ENCODE assay signal across 1 cellular context in the genomic region with DNA sequence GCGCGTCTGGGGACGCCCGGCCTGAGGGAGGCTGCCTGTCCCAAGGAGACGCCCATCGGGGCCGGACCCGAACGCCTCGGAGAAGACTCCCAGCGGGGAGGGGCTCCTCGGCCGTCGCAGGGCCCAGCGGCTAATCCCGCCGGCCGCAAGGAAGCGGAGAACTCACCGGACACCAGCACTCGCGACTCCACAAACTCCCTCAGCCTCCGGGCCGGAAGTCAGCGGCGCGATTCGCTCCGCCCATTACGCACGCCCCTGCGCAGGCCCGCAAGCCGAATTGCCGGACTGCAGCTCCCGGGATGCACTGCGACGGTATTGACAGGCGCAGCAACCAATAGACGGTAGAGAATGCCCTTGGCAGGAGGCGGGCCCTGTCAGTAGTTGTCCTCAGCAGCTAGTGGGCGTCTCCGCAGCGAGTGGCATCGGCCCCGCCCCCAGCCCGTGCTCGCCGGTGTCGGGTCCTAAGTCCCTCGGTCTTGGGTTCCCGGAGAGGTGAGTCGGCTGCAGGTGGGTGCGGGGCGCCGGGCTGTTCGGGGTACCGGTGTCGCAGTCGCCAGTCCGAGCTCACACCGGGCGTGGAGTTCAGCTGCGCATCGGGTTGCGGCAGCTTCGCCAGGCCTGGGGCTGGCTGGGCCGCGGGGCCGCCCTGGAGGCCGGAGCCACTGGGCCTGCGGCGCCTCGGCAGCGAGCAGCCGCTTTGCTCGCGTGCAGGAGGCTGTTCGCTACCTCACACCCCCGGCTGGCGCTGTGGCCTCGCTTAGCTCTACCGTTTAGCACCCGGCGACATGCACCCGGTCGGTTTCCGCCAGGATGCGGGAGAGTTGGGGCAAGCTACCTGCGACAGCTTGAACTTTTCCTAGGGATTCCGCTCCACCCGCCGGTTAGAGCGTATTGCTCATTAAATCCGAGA.
TF ChIP-seq lines count a peak whose summit lies in the region.

TSS of gene ZNF174 (plus strand) at position 437 of the 910 bp plus-strand sequence. CDS start 790 bp downstream, outside the sequence.
TSS of gene ZSCAN32 (minus strand) at position 226 of the 910 bp plus-strand sequence. CDS start 3,447 bp downstream, outside the sequence.

TF ChIP-seq in HepG2, 621 proteins besides CTCF, POLR2A, EP300 and RAD21 (continued from another document and continues in another):
- no peak for TF ChIP-seq RERE (CRISPR knock-in tag; IDR thresholded peaks at IDR 0.05; ENCODE audit: low read depth)
- no peak for TF ChIP-seq ZC3H4 (CRISPR knock-in tag; IDR thresholded peaks at IDR 0.05; ENCODE audit: borderline replicate concordance)
- TF ChIP-seq KDM2A (CRISPR knock-in tag; IDR thresholded peaks at IDR 0.05; ENCODE audit: borderline replicate concordance, low read depth): peak; percentile 92
- TF ChIP-seq YEATS4 (CRISPR knock-in tag; IDR thresholded peaks at IDR 0.05; ENCODE audit: borderline replicate concordance): peak; percentile 74; the same call in 1 of the 2 replicates
- TF ChIP-seq, protein P1, sequence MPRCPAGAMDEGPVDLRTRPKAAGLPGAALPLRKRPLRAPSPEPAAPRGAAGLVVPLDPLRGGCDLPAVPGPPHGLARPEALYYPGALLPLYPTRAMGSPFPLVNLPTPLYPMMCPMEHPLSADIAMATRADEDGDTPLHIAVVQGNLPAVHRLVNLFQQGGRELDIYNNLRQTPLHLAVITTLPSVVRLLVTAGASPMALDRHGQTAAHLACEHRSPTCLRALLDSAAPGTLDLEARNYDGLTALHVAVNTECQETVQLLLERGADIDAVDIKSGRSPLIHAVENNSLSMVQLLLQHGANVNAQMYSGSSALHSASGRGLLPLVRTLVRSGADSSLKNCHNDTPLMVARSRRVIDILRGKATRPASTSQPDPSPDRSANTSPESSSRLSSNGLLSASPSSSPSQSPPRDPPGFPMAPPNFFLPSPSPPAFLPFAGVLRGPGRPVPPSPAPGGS (CRISPR knock-in tag; IDR thresholded peaks at IDR 0.05): peak; percentile 78; the same call in 1 of the 2 replicates
- no peak; the same call in 1 of the 2 replicates for TF ChIP-seq GLI4 (CRISPR knock-in tag; IDR thresholded peaks at IDR 0.05; ENCODE audit: borderline replicate concordance)
- TF ChIP-seq ZNF432 (CRISPR knock-in tag; IDR thresholded peaks at IDR 0.05; ENCODE audit: borderline replicate concordance): no peak
- 0 out of 2 replicates have a peak, but pooled peaks have one; percentile 62 for TF ChIP-seq ZNF232 (CRISPR knock-in tag; IDR thresholded peaks at IDR 0.05; ENCODE audit: borderline replicate concordance)
- TF ChIP-seq, protein P2, sequence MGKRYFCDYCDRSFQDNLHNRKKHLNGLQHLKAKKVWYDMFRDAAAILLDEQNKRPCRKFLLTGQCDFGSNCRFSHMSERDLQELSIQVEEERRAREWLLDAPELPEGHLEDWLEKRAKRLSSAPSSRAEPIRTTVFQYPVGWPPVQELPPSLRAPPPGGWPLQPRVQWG (CRISPR knock-in tag; IDR thresholded peaks at IDR 0.05; ENCODE audit: borderline replicate concordance, low read depth): no peak
- no peak for TF ChIP-seq FOXP1 (IDR thresholded peaks at IDR 0.05)
- TF ChIP-seq FOXP1 (CRISPR knock-in tag; IDR thresholded peaks at IDR 0.05): no peak
- peak; percentile 100 for TF ChIP-seq SP4 (CRISPR knock-in tag; IDR thresholded peaks at IDR 0.05)
- TF ChIP-seq SMARCC2 (IDR thresholded peaks at IDR 0.05): no peak
- TF ChIP-seq SRSF4 (IDR thresholded peaks at IDR 0.05; ENCODE audit: low read depth, low read length, poor library complexity, severe bottlenecking): no peak
- peak; percentile 88; the same call in 1 of the 2 replicates for TF ChIP-seq KAT7 (CRISPR knock-in tag; IDR thresholded peaks at IDR 0.05; ENCODE audit: borderline replicate concordance)
- TF ChIP-seq CHCHD3 (CRISPR knock-in tag; IDR thresholded peaks at IDR 0.05): 0 out of 2 replicates have a peak, but pooled peaks have one; percentile 76
- TF ChIP-seq SETDB1 (CRISPR knock-in tag; IDR thresholded peaks at IDR 0.05; ENCODE audit: borderline replicate concordance): no peak
- TF ChIP-seq KDM3A (CRISPR knock-in tag; IDR thresholded peaks at IDR 0.05; ENCODE audit: low read depth): peak; percentile 80
- peak; percentile 83 for TF ChIP-seq ZFP82 (CRISPR knock-in tag; IDR thresholded peaks at IDR 0.05; ENCODE audit: borderline replicate concordance)
- peak; percentile 20 for TF ChIP-seq HNRNPK (IDR thresholded peaks at IDR 0.05; ENCODE audit: low read depth, low read length, poor library complexity, severe bottlenecking)
- peak; percentile 38 for TF ChIP-seq ZNF552 (CRISPR knock-in tag; IDR thresholded peaks at IDR 0.05; ENCODE audit: borderline replicate concordance)
- peak; percentile 35; the same call in 1 of the 2 replicates for TF ChIP-seq HOXD1 (CRISPR knock-in tag; IDR thresholded peaks at IDR 0.05)
- TF ChIP-seq NONO (IDR thresholded peaks at IDR 0.05): no peak
- TF ChIP-seq NONO (CRISPR knock-in tag; conservative IDR thresholded peaks at IDR 0.05): peak; percentile 71; the same call in 1 of the 2 replicates
- no peak for TF ChIP-seq HIVEP1 (CRISPR knock-in tag; IDR thresholded peaks at IDR 0.05)
- peak; percentile 84 for TF ChIP-seq CREB1 (IDR thresholded peaks at IDR 0.05)
- TF ChIP-seq CREB1 (CRISPR knock-in tag; IDR thresholded peaks at IDR 0.05): peak; percentile 84
- TF ChIP-seq, protein P3, sequence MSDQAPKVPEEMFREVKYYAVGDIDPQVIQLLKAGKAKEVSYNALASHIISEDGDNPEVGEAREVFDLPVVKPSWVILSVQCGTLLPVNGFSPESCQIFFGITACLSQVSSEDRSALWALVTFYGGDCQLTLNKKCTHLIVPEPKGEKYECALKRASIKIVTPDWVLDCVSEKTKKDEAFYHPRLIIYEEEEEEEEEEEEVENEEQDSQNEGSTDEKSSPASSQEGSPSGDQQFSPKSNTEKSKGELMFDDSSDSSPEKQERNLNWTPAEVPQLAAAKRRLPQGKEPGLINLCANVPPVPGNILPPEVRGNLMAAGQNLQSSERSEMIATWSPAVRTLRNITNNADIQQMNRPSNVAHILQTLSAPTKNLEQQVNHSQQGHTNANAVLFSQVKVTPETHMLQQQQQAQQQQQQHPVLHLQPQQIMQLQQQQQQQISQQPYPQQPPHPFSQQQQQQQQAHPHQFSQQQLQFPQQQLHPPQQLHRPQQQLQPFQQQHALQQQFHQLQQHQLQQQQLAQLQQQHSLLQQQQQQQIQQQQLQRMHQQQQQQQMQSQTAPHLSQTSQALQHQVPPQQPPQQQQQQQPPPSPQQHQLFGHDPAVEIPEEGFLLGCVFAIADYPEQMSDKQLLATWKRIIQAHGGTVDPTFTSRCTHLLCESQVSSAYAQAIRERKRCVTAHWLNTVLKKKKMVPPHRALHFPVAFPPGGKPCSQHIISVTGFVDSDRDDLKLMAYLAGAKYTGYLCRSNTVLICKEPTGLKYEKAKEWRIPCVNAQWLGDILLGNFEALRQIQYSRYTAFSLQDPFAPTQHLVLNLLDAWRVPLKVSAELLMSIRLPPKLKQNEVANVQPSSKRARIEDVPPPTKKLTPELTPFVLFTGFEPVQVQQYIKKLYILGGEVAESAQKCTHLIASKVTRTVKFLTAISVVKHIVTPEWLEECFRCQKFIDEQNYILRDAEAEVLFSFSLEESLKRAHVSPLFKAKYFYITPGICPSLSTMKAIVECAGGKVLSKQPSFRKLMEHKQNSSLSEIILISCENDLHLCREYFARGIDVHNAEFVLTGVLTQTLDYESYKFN (CRISPR knock-in tag; conservative IDR thresholded peaks at IDR 0.05): peak; percentile 60
- TF ChIP-seq MXD4 (CRISPR knock-in tag; IDR thresholded peaks at IDR 0.05): peak; percentile 77
- peak; percentile 65 for TF ChIP-seq HDAC2 (CRISPR knock-in tag; IDR thresholded peaks at IDR 0.05)
- TF ChIP-seq ZKSCAN5 (CRISPR knock-in tag; IDR thresholded peaks at IDR 0.05): no peak
- TF ChIP-seq TEAD2 (CRISPR knock-in tag; IDR thresholded peaks at IDR 0.05): no peak
- TF ChIP-seq ZMAT3 (CRISPR knock-in tag; conservative IDR thresholded peaks at IDR 0.05): peak; percentile 97
- TF ChIP-seq TAF15 (IDR thresholded peaks at IDR 0.05; ENCODE audit: low read depth, low read length, poor library complexity, severe bottlenecking): peak; percentile 44
- peak; percentile 63; the same call in 1 of the 2 replicates for TF ChIP-seq ZNF777 (CRISPR knock-in tag; IDR thresholded peaks at IDR 0.05)
- TF ChIP-seq CCDC6 (CRISPR knock-in tag; IDR thresholded peaks at IDR 0.05): 0 out of 2 replicates have a peak, but pooled peaks have one; percentile 42
- TF ChIP-seq JARID2 (CRISPR knock-in tag; IDR thresholded peaks at IDR 0.05; ENCODE audit: insufficient replicate concordance): no peak
- no peak for TF ChIP-seq ARHGAP35 (CRISPR knock-in tag; IDR thresholded peaks at IDR 0.05; ENCODE audit: borderline replicate concordance)
- TF ChIP-seq ZFX (CRISPR knock-in tag; IDR thresholded peaks at IDR 0.05; ENCODE audit: low read depth): peak; percentile 96
- TF ChIP-seq ZNF512 (CRISPR knock-in tag; IDR thresholded peaks at IDR 0.05): no peak
- no peak; the same call in none of the 2 replicates for TF ChIP-seq THRA (CRISPR knock-in tag; IDR thresholded peaks at IDR 0.05; ENCODE audit: borderline replicate concordance)
- TF ChIP-seq RBM39 (IDR thresholded peaks at IDR 0.05; ENCODE audit: low read depth, low read length, poor library complexity, severe bottlenecking): peak; percentile 85
- TF ChIP-seq SRSF1 (optimal IDR thresholded peaks at IDR 0.05; ENCODE audit: low read depth, low read length): peak; percentile 95
- TF ChIP-seq HOXA9 (CRISPR knock-in tag; IDR thresholded peaks at IDR 0.05; ENCODE audit: borderline replicate concordance): no peak
- 0 out of 2 replicates have a peak, but pooled peaks have one; percentile 25 for TF ChIP-seq ZNF138 (CRISPR knock-in tag; IDR thresholded peaks at IDR 0.05; ENCODE audit: low read depth)
- TF ChIP-seq NR1H2 (CRISPR knock-in tag; IDR thresholded peaks at IDR 0.05; ENCODE audit: borderline replicate concordance, low read depth): peak; percentile 92; the same call in 1 of the 2 replicates
- no peak for TF ChIP-seq ZNF33A (CRISPR knock-in tag; IDR thresholded peaks at IDR 0.05; ENCODE audit: borderline replicate concordance)
- TF ChIP-seq PHF8 (CRISPR knock-in tag; IDR thresholded peaks at IDR 0.05): peak; percentile 95
- TF ChIP-seq ZSCAN31 (CRISPR knock-in tag; IDR thresholded peaks at IDR 0.05; ENCODE audit: low read depth): peak; percentile 83
- TF ChIP-seq, protein P4, sequence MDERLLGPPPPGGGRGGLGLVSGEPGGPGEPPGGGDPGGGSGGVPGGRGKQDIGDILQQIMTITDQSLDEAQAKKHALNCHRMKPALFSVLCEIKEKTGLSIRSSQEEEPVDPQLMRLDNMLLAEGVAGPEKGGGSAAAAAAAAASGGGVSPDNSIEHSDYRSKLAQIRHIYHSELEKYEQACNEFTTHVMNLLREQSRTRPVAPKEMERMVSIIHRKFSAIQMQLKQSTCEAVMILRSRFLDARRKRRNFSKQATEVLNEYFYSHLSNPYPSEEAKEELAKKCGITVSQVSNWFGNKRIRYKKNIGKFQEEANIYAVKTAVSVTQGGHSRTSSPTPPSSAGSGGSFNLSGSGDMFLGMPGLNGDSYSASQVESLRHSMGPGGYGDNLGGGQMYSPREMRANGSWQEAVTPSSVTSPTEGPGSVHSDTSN (CRISPR knock-in tag; IDR thresholded peaks at IDR 0.05): peak; percentile 97
- TF ChIP-seq THAP11 (CRISPR knock-in tag; IDR thresholded peaks at IDR 0.05): peak; percentile 98
